In genomic region chr13:71412231-71412630, GRCh38 we compare ENCODE assay signal across 23 cellular contexts.
"Had no signal": no experiment of that assay in that cellular context is flagged by ENCODE, and none has a peak within 500 bp of the region (broad histone marks: within the 10 kb centered on the region; RNA-seq: fewer than 3 reads in every experiment).

No MANE protein-coding gene starts in this region.

- ATAC-seq: left ventricle myocardium superior; lower lobe of right lung; mucosa of descending colon; natural killer cell treated with Interleukin-12 subunit alpha and Interleukin-12 subunit beta and Interleukin-15 and Interleukin-18, amount 100 ng/mL, for 72 hours; sciatic nerve; stimulated activated effector memory CD8-positive, alpha-beta T cell treated with anti-CD3 and anti-CD28 coated beads, Interleukin-12 subunit alpha, Interleukin-12 subunit beta, amount 100 ng/mL, for 72 hours had no signal

- DNase-seq: colonic mucosa; dermis blood vessel endothelial cell; effector memory CD4-positive, alpha-beta T cell; hypothalamus; immature natural killer cell; left ventricle myocardium superior; lower lobe of right lung; mucosa of descending colon; naive B cell; stimulated activated CD4-positive, alpha-beta T cell treated with anti-CD3 and anti-CD28 coated beads, Interleukin-12 subunit alpha, Interleukin-12 subunit beta, amount 100 ng/mL, for 4 hours; stimulated activated CD4-positive, alpha-beta T cell treated with anti-CD3 and anti-CD28 coated beads, Interleukin-1b, Interleukin-23, amount 100 ng/mL, for 48 hours; stimulated activated CD4-positive, alpha-beta T cell treated with anti-CD3 and anti-CD28 coated beads, Interleukin-4, amount 100 ng/mL, for 24 hours; stimulated activated naive CD4-positive, alpha-beta T cell treated with Interleukin-2 at 50 U/mL for 16 hours; stomach; thyroid gland; trophoblast cell had no signal

- H3K4me3 ChIP-seq: colonic mucosa, esophagus muscularis mucosa, lower lobe of right lung, mucosa of descending colon, prostate gland, right atrium auricular region, smooth muscle cell, stomach, thyroid gland had no signal
